Comparison of ENCODE assay signal across 1 cellular context in the genomic region with DNA sequence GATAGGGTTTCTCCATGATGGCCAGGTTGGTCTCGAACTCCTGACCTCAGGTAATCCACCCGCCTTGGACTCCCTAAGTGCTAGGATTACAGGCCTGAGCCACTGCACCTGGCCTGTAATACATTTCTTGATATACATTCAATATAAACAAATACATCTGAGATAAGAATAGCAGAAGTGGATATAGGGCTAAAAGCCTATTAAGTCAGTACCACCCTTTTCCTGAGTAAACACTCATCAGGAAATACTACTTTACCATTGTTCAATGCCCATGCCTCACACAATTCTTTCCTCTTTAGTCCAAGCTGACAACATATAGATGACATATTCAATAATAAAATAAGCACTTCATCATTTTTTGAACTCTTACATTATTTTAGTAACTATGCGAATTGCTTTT.
A peak's percentile ranks its signal among the peaks of the same experiment; 100 is the strongest.
TF ChIP-seq lines count a peak whose summit lies in the region.

No MANE protein-coding gene starts in this region.

TF ChIP-seq in HEK293, 187 proteins besides CTCF, POLR2A, EP300 and RAD21:
- TF ChIP-seq PRDM6 (tag by site-specific recombination; IDR thresholded peaks at IDR 0.05) = peak; percentile 72
- peak; percentile 84 for TF ChIP-seq WT1 (tag by site-specific recombination; IDR thresholded peaks at IDR 0.05)
- TF ChIP-seq ZXDB (tag by site-specific recombination; IDR thresholded peaks at IDR 0.05) = 0 out of 2 replicates have a peak, but pooled peaks have one; percentile 38
- TF ChIP-seq OSR2 (tag by site-specific recombination; IDR thresholded peaks at IDR 0.05) = peak; percentile 59; the same call in 1 of the 2 replicates
- peak; percentile 73 for TF ChIP-seq KLF1 (tag by site-specific recombination; IDR thresholded peaks at IDR 0.05)
- TF ChIP-seq, protein P1, sequence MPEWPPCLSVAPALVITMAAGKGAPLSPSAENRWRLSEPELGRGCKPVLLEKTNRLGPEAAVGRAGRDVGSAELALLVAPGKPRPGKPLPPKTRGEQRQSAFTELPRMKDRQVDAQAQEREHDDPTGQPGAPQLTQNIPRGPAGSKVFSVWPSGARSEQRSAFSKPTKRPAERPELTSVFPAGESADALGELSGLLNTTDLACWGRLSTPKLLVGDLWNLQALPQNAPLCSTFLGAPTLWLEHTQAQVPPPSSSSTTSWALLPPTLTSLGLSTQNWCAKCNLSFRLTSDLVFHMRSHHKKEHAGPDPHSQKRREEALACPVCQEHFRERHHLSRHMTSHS (tag by site-specific recombination; IDR thresholded peaks at IDR 0.05) = no peak
- TF ChIP-seq, protein P2, sequence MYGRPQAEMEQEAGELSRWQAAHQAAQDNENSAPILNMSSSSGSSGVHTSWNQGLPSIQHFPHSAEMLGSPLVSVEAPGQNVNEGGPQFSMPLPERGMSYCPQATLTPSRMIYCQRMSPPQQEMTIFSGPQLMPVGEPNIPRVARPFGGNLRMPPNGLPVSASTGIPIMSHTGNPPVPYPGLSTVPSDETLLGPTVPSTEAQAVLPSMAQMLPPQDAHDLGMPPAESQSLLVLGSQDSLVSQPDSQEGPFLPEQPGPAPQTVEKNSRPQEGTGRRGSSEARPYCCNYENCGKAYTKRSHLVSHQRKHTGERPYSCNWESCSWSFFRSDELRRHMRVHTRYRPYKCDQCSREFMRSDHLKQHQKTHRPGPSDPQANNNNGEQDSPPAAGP (tag by site-specific recombination; IDR thresholded peaks at IDR 0.05) = no peak
